Comparison of ENCODE assay signal across 8 cellular contexts in the genomic region with DNA sequence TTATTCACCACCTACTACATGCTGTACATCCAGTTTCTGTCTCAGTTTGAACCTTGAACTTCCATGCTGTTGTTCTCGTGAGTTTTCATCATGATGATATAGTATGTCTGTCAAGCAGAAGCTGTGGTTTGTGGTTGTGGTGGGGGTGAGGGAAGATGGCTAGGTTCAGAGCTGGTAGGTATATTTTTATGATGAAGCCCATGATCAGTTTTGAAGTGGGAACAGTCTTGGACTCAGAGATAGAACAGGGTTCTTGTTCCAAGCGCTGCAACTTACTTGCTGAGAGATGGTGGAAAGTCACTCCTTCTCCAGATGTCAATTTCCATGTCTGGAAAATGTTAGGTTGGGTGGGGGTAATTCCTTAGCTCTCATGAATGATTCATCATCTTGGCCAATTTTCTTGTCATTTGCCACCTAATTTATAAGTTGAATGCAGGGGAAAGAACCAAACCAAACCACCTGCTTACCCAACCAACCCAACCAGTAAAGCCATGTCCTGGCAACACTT. TPM values are rescaled to one million over a fixed set of nuclear protein-coding genes. Genes with fewer than 3 reads are reported as not detected.
DNase-seq lines count a peak whose midpoint lies in the region; ATAC-seq, FAIRE-seq and TF ChIP-seq lines count a peak whose summit lies in the region.

No MANE protein-coding gene starts in this region.

- in situ Hi-C loops in GM12878 (cut with MboI): loop anchor here (25.0 kb wide), 2 partner anchors 1259 to 1359 kb away; a partner anchor contains a TSS

- POLR2A ChIA-PET in GM12878 (lab: Charles Lee): interaction anchor here (0.5 to 5.4 kb wide), 7 partner anchors 9 to 85 kb away, joined by 3 to 67 read pairs (median 5); a partner anchor contains a TSS

- TF ChIP-seq CTCF in GM12878 (IDR thresholded peaks at IDR 0.05 in 2 of 3, conservative IDR thresholded peaks at IDR 0.05 in 1 of 3; ENCODE audit: control insufficient read depth in 2 of 3, extremely low read depth in 1 of 3, insufficient read depth in 1 of 3, low read depth in 3 of 3, low read length in 3 of 3): no peak

- TF ChIP-seq RAD21 in GM12878 (IDR thresholded peaks at IDR 0.05; ENCODE audit: insufficient read depth, low read depth, low read length): no peak

- 24% methylated on average over 2 of the region's 2 CpGs for WGBS in GM12878 (ENCODE audit: insufficient coverage, insufficient replicate concordance, low lambda C conversion rate, missing lambda C conversion rate)

- peak overlapping the region; percentile 74 for H3K27ac ChIP-seq in GM12878 (ENCODE audit: control insufficient read depth, insufficient read depth)

- peak overlapping the region; percentile 9; the same call in 1 of the 2 replicates for H2AFZ ChIP-seq in GM12878 (ENCODE audit: control insufficient read depth, low read depth, low read length)

- H4K20me1 ChIP-seq in GM12878 (ENCODE audit: control insufficient read depth, insufficient read depth): no peaks in the 10 kb centered on the region

- no peaks in the 10 kb centered on the region for H3K27me3 ChIP-seq in GM12878 (replicated peaks in 1 of 2; ENCODE audit: control insufficient read depth in 2 of 2, insufficient read depth in 2 of 2, low read length in 1 of 2)

- 0 out of 2 replicates have a peak overlapping the region, but pooled peaks have one; percentile 21 for H3K4me2 ChIP-seq in GM12878 (ENCODE audit: control insufficient read depth, insufficient read depth)

- no peak overlapping the region for H3K4me3 ChIP-seq in GM12878

- RAD21 ChIA-PET in GM12878 (lab: Charles Lee; ENCODE audit: unreplicated experiment): interaction anchor here (0.9 to 8.9 kb wide), 10 partner anchors 14 to 132 kb away, joined by 3 to 187 read pairs (median 4); a partner anchor contains a TSS

- peak; percentile 37 for ATAC-seq in GM21381 (IDR thresholded peaks at IDR 0.05; ENCODE audit: unreplicated experiment)
- peak; percentile 56 for ATAC-seq in GM12878
- no peak for ATAC-seq in HG03460 (IDR thresholded peaks at IDR 0.05; ENCODE audit: unreplicated experiment)
- ATAC-seq in HG03521 (IDR thresholded peaks at IDR 0.05; ENCODE audit: unreplicated experiment): no peak

- H3K9ac ChIP-seq in GM12878 (ENCODE audit: control insufficient read depth, insufficient read depth, low read length): no peak overlapping the region

- BruUV-seq in GM12878 (replicated peaks; lab: Mats Ljungman, UMichigan): no TSS peak

- no peak for FAIRE-seq in GM12878 (lab: Jason Lieb, UNC)

- TF ChIP-seq EP300 in GM12878 (IDR thresholded peaks at IDR 0.05; ENCODE audit: borderline replicate concordance in 1 of 2, control insufficient read depth in 1 of 2, low read depth in 2 of 2, low read length in 2 of 2): peak in 1 of 2 experiments; percentile 58; a peak in 2 of 4 replicates

- peak; percentile 71 for DNase-seq in DMS 273 (lab: John Stamatoyannopoulos, UW; ENCODE audit: unreplicated experiment)
- DNase-seq in NOMO-1 (lab: John Stamatoyannopoulos, UW; ENCODE audit: unreplicated experiment in 2 of 2): peak; percentile 93 to 97
- DNase-seq in GM12878 (ENCODE audit: low read depth, low spot score): no peak
- no peak for DNase-seq in DMS153 (lab: John Stamatoyannopoulos, UW)
- no peak for DNase-seq in ecto neural progenitor cell (ENCODE audit: low spot score)

- peaks cover 68% of the 10 kb centered on the region for H3K4me1 ChIP-seq in GM12878 (ENCODE audit: control insufficient read depth, insufficient read depth, low read length)

- no peaks in the 10 kb centered on the region for H3K9me3 ChIP-seq in GM12878 (replicated peaks; ENCODE audit: control insufficient read depth, insufficient read depth, low read length)

- H3K79me2 ChIP-seq in GM12878 (ENCODE audit: control insufficient read depth, insufficient read depth, low read length): no peaks in the 10 kb centered on the region

- SMC1A ChIA-PET in GM12878 (lab: Charles Lee; ENCODE audit: uncharacterized antibody, unreplicated experiment): interaction anchor here (0.6 to 12.8 kb wide), 15 partner anchors 11 to 84 kb away, joined by 3 to 289 read pairs (median 7); a partner anchor contains a TSS

- TF ChIP-seq POLR2A in GM12878 (IDR thresholded peaks at IDR 0.05; ENCODE audit: low read depth, low read length): no peak

- intact Hi-C loops in GM12878 (cut with micrococcal nuclease; ENCODE audit: unreplicated experiment): no loop called here

- CTCF ChIA-PET in GM12878 (lab: Yijun Ruan, JAX): interaction anchor here (0.9 to 5.2 kb wide), 8 partner anchors 10 to 98 kb away, joined by 3 to 29 read pairs (median 12); a partner anchor contains a TSS

- H3K36me3 ChIP-seq in GM12878 (ENCODE audit: control insufficient read depth in 2 of 2, insufficient read depth in 2 of 2, low read length in 1 of 2): no peaks in the 10 kb centered on the region

TF ChIP-seq in GM12878, 131 proteins besides CTCF, POLR2A, EP300 and RAD21 (continues in another document):
- TF ChIP-seq YBX1 (IDR thresholded peaks at IDR 0.05) (no peak), RUNX3 (IDR thresholded peaks at IDR 0.05; ENCODE audit: low read length) (peak; percentile 98), POU2F2 (IDR thresholded peaks at IDR 0.05; ENCODE audit: borderline replicate concordance, low read depth, low read length) (no peak), CHD1 (IDR thresholded peaks at IDR 0.05; ENCODE audit: low read depth, low read length) (no peak), POLR2AphosphoS2 (IDR thresholded peaks at IDR 0.05; ENCODE audit: low read depth, low read length) (no peak), IKZF1 (conservative IDR thresholded peaks at IDR 0.05) (peak; percentile 86), FOXK2 (IDR thresholded peaks at IDR 0.05) (no peak), EZH2 (IDR thresholded peaks at IDR 0.05; ENCODE audit: borderline replicate concordance, control insufficient read depth, low read depth, low read length) (no peak), YY1 (IDR thresholded peaks at IDR 0.05; ENCODE audit: low read depth, low read length) (0 out of 2 replicates have a peak, but pooled peaks have one; percentile 22), SMC3 (IDR thresholded peaks at IDR 0.05; ENCODE audit: borderline replicate concordance, low read length) (no peak), ZNF274 (IDR thresholded peaks at IDR 0.05; ENCODE audit: insufficient read depth, insufficient read length) (no peak), ZNF384 (IDR thresholded peaks at IDR 0.05; ENCODE audit: borderline replicate concordance, low read depth, low read length) (no peak)
- TF ChIP-seq, protein P1, sequence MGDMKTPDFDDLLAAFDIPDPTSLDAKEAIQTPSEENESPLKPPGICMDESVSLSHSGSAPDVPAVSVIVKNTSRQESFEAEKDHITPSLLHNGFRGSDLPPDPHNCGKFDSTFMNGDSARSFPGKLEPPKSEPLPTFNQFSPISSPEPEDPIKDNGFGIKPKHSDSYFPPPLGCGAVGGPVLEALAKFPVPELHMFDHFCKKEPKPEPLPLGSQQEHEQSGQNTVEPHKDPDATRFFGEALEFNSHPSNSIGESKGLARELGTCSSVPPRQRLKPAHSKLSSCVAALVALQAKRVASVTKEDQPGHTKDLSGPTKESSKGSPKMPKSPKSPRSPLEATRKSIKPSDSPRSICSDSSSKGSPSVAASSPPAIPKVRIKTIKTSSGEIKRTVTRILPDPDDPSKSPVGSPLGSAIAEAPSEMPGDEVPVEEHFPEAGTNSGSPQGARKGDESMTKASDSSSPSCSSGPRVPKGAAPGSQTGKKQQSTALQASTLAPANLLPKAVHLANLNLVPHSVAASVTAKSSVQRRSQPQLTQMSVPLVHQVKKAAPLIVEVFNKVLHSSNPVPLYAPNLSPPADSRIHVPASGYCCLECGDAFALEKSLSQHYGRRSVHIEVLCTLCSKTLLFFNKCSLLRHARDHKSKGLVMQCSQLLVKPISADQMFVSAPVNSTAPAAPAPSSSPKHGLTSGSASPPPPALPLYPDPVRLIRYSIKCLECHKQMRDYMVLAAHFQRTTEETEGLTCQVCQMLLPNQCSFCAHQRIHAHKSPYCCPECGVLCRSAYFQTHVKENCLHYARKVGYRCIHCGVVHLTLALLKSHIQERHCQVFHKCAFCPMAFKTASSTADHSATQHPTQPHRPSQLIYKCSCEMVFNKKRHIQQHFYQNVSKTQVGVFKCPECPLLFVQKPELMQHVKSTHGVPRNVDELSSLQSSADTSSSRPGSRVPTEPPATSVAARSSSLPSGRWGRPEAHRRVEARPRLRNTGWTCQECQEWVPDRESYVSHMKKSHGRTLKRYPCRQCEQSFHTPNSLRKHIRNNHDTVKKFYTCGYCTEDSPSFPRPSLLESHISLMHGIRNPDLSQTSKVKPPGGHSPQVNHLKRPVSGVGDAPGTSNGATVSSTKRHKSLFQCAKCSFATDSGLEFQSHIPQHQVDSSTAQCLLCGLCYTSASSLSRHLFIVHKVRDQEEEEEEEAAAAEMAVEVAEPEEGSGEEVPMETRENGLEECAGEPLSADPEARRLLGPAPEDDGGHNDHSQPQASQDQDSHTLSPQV (IDR thresholded peaks at IDR 0.05): no peak
- TF ChIP-seq, protein P2, sequence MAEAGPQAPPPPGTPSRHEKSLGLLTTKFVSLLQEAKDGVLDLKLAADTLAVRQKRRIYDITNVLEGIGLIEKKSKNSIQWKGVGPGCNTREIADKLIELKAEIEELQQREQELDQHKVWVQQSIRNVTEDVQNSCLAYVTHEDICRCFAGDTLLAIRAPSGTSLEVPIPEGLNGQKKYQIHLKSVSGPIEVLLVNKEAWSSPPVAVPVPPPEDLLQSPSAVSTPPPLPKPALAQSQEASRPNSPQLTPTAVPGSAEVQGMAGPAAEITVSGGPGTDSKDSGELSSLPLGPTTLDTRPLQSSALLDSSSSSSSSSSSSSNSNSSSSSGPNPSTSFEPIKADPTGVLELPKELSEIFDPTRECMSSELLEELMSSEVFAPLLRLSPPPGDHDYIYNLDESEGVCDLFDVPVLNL (IDR thresholded peaks at IDR 0.05; ENCODE audit: low read depth, low read length): no peak

RNA-seq across cellular contexts. Expression of a gene that starts 21.6 kb away (rescaled TPM):
- total RNA-seq in GM12878 (2013; cell fraction: nucleolus; rRNA removed): 49.7 and 58.0 TPM in 2 replicates
- 88.2 and 113 TPM in 2 replicates for total RNA-seq in GM12878 (2014; rRNA removed)
- total RNA-seq in GM12878 (2014; rRNA removed; fragmentation: Illumina TruSeq; extraction: Trizol): 108 and 109 TPM in 2 replicates
- 101 and 105 TPM in 2 replicates for total RNA-seq in GM12878 (2021)
- polyA plus RNA-seq in GM12878 (2011; ENCODE audit: low read depth): 40.1 TPM
- polyA plus RNA-seq in GM12878 (2011; rRNA removed): 161 and 266 TPM in 2 replicates
- polyA plus RNA-seq in GM12878 (2011; cell fraction: cytosol; rRNA removed): 68.2 and 86.5 TPM in 2 replicates
- 65.1 and 71.2 TPM in 2 replicates for polyA plus RNA-seq in GM12878 (2011; cell fraction: nucleus; rRNA removed)
- 81.9 and 103 TPM in 2 replicates for polyA plus RNA-seq in GM12878 (2012)
- polyA plus RNA-seq in GM12878 (2014; fragmentation: Illumina TruSeq; extraction: Trizol): 94.9 and 142 TPM in 2 replicates
- polyA plus RNA-seq in GM12878 (2014; fragmentation: Nextera tagmentation; extraction: Ambion mirVana): 100 to 1,000 TPM in 1 of 2 experiments, 10 to 100 TPM in 1; 74.0 to 119 TPM
- 91.5 and 116 TPM in 2 replicates for polyA plus RNA-seq in GM12878 (2014; rRNA removed)
- 100 to 1,000 TPM; 209 to 219 TPM for polyA plus RNA-seq in GM12878 (2016; fragmentation: Nextera tagmentation; extraction: Ambion mirVana)
- polyA minus RNA-seq in GM12878 (2011; rRNA and poly(A)+ RNA removed): 52.1 and 54.0 TPM in 2 replicates
- 37.8 and 44.2 TPM in 2 replicates for polyA minus RNA-seq in GM12878 (2011; cell fraction: cytosol; rRNA and poly(A)+ RNA removed)
- 67.6 and 93.7 TPM in 2 replicates for polyA minus RNA-seq in GM12878 (2011; cell fraction: nucleus; rRNA and poly(A)+ RNA removed)

Comparison
In these comparisons a context has a peak if more than half of its experiments do, and no peak if none do; other contexts are left out.
1. DNase-seq: peak in DMS 273 (single experiment) and NOMO-1 (2 of 2); none in GM12878 (single experiment), DMS153 (single experiment) and ecto neural progenitor cell (single experiment).
2. ATAC-seq: peak in GM21381 (single experiment) and GM12878 (single experiment); none in HG03460 (single experiment) and HG03521 (single experiment).